1 cellular context compared by ENCODE assay signal in genomic region chr22:50759597-50760341, GRCh38.
TF ChIP-seq lines count a peak whose summit lies in the region.
"Not testable (repeated sequence)": the region's sequence is repeated elsewhere in the genome, so short reads cannot be mapped to it uniquely, and the experiment has no call there.

No MANE protein-coding gene starts in this region.

TF ChIP-seq in K562, 482 proteins besides CTCF, POLR2A, EP300 and RAD21 (continued from another document):
- peak; percentile 66; the same call in 1 of the 2 replicates for TF ChIP-seq TRIM28 (IDR thresholded peaks at IDR 0.05)
- peak; percentile 60 for TF ChIP-seq FOSL1 (tag; conservative IDR thresholded peaks at IDR 0.05)
- TF ChIP-seq JUND (IDR thresholded peaks at IDR 0.05; ENCODE audit: borderline replicate concordance, low read depth, low read length): 0 out of 2 replicates have a peak, but pooled peaks have one; percentile 11
- TF ChIP-seq JUND (tag; IDR thresholded peaks at IDR 0.05; ENCODE audit: borderline replicate concordance, low read depth, low read length): not testable (repeated sequence)
- peak; percentile 91 for TF ChIP-seq CHD7 (IDR thresholded peaks at IDR 0.05; ENCODE audit: low read depth, low read length)
- TF ChIP-seq CXXC5 (CRISPR knock-in tag; IDR thresholded peaks at IDR 0.05): peak; percentile 83
TF ChIP-seq in K562: peak in this region for 9; not testable (repeated sequence) for 473.
